Comparison of ENCODE assay signal across 8 cellular contexts in the genomic region with DNA sequence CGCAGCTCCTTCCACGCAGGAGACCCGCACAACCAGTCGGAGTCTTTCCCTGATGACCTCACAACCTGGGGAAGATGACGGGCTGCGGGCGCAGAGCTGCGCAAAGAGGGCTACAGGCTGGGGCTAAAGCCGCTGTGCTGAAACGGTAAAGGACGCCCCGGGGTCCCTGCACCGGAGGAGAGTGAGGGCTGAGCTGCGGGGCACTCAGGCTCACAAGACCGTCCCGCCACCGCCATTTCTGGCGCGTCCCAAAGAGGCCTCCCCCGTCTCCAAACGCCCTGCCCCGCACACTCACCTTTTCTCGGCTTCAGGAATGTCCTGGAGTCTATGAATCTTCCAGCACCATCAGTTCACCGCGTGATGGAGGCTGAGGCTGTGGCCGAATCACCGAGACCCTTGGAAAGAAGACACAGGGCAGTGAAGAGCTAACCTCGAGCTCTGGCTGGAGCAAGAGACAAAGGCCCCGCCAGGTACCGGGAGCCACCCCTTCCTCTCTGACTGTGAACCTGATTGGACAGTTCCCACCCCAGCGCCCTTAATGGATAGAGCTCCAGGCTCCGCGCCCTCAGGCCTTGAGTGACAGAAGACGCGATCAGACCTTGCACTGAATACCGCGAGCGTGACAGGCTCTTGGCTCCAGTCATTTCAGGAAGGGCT. TPM values are rescaled to one million over a fixed set of nuclear protein-coding genes. Genes with fewer than 3 reads are reported as not detected.
DNase-seq lines count a peak whose midpoint lies in the region; TF ChIP-seq lines count a peak whose summit lies in the region.

No MANE protein-coding gene starts in this region.

- no peaks in the 10 kb centered on the region for H3K9me3 ChIP-seq in MM.1S (replicated peaks; ENCODE audit: insufficient read depth, low read length)

- peak overlapping the region; percentile 61 for H3K4me3 ChIP-seq in iPS-11a (ENCODE audit: low read depth, low read length)
- no peak overlapping the region for H3K4me3 ChIP-seq in MM.1S (ENCODE audit: low read length)

- H2AFZ ChIP-seq in MM.1S (ENCODE audit: low read length): no peak overlapping the region

- H3K27me3 Mint-ChIP-seq in activated naive CD4-positive, alpha-beta T cell treated with anti-CD3 and anti-CD28 coated beads for 36 hours (ENCODE audit: low read depth): peaks cover 5% of the 10 kb centered on the region

- no peak for TF ChIP-seq CTCF in GM10248 (IDR thresholded peaks at IDR 0.05; ENCODE audit: control extremely low read depth, extremely low read depth, low read depth, missing control alignments)
- no peak for TF ChIP-seq CTCF in MM.1S (IDR thresholded peaks at IDR 0.05; ENCODE audit: low read length)

- no peak overlapping the region for H3K4me2 ChIP-seq in MM.1S (ENCODE audit: low read depth, low read length)

- H3K9ac ChIP-seq in MM.1S (ENCODE audit: low read length): no peak overlapping the region

- H3K4me1 ChIP-seq in MM.1S (ENCODE audit: low read length): no peaks in the 10 kb centered on the region

- H3K27me3 ChIP-seq in MM.1S (replicated peaks; ENCODE audit: insufficient read depth, low read length): no peaks in the 10 kb centered on the region

- peaks cover 5% of the 10 kb centered on the region for H3K4me1 Mint-ChIP-seq in activated naive CD4-positive, alpha-beta T cell treated with anti-CD3 and anti-CD28 coated beads for 36 hours (ENCODE audit: low read depth)

- H4K20me1 ChIP-seq in MM.1S (ENCODE audit: insufficient read depth, low read length): no peaks in the 10 kb centered on the region

- H3K79me2 ChIP-seq in MM.1S (ENCODE audit: low read length): no peaks in the 10 kb centered on the region

- no peaks in the 10 kb centered on the region for H3F3A ChIP-seq in MM.1S (ENCODE audit: insufficient read depth, low read length)

- H3K36me3 ChIP-seq in MM.1S (replicated peaks; ENCODE audit: insufficient read depth, low read length): no peaks in the 10 kb centered on the region

- POLR2A ChIA-PET in GM10248 (lab: Yijun Ruan, JAX): no interaction called here

- H3K36me3 Mint-ChIP-seq in activated naive CD4-positive, alpha-beta T cell treated with anti-CD3 and anti-CD28 coated beads for 36 hours (ENCODE audit: low read depth): peaks cover 17% of the 10 kb centered on the region

- peak; percentile 74 for DNase-seq in GM10248 (ENCODE audit: extremely low spot score)
- DNase-seq in NCI-H1105 treated with DMSO at 0.1 percent for 48 hours (lab: John Stamatoyannopoulos, UW): peak; percentile 64
- peak; percentile 81 for DNase-seq in activated naive CD4-positive, alpha-beta T cell treated with anti-CD3 and anti-CD28 coated beads for 36 hours
- peak; percentile 71 for DNase-seq in stimulated activated CD4-positive, alpha-beta T cell treated with anti-CD3 and anti-CD28 coated beads, Interleukin-1b, Interleukin-23, amount 100 ng/mL, for 48 hours
- no peak for DNase-seq in UCSD-AML1 (lab: John Stamatoyannopoulos, UW; ENCODE audit: unreplicated experiment)
- DNase-seq in MM.1S: no peak
- no peak for DNase-seq in NCI-H1436 (lab: John Stamatoyannopoulos, UW)

- no peak overlapping the region for H3K27ac ChIP-seq in MM.1S (ENCODE audit: low read length)

- H3K27ac Mint-ChIP-seq in activated naive CD4-positive, alpha-beta T cell treated with anti-CD3 and anti-CD28 coated beads for 36 hours: no peak overlapping the region

- peak overlapping the region; percentile 87 for H3K4me3 Mint-ChIP-seq in activated naive CD4-positive, alpha-beta T cell treated with anti-CD3 and anti-CD28 coated beads for 36 hours

- intact Hi-C loops in activated naive CD4-positive, alpha-beta T cell treated with anti-CD3 and anti-CD28 coated beads for 36 hours (cut with micrococcal nuclease): loop anchor here (1.0 kb wide), 1 partner anchor 11 kb away; no protein-coding TSS in a partner anchor

- CTCF ChIA-PET in GM10248 (lab: Yijun Ruan, JAX): no interaction called here
- CTCF ChIA-PET in activated naive CD4-positive, alpha-beta T cell treated with anti-CD3 and anti-CD28 coated beads for 36 hours (lab: Charles Lee): interaction anchor here (0.6 to 0.8 kb wide), 2 partner anchors 17 to 42 kb away, joined by 3 read pairs; a partner anchor contains a TSS

- H3K9me3 Mint-ChIP-seq in activated naive CD4-positive, alpha-beta T cell treated with anti-CD3 and anti-CD28 coated beads for 36 hours: peaks cover 12% of the 10 kb centered on the region

- no peaks in the 10 kb centered on the region for H3K9me2 ChIP-seq in MM.1S (replicated peaks; ENCODE audit: insufficient read depth, low read length)

RNA-seq across cellular contexts. Expression of a gene that starts 41.8 kb away (rescaled TPM):
- 10 to 100 TPM; 10.2 TPM for total RNA-seq in activated naive CD4-positive, alpha-beta T cell treated with anti-CD3 and anti-CD28 coated beads for 36 hours

Comparison
In these comparisons a context has a peak if more than half of its experiments do, and no peak if none do; other contexts are left out.
1. DNase-seq: peak in GM10248 (single experiment), NCI-H1105 treated with DMSO at 0.1 percent for 48 hours (single experiment), activated naive CD4-positive, alpha-beta T cell treated with anti-CD3 and anti-CD28 coated beads for 36 hours (single experiment) and stimulated activated CD4-positive, alpha-beta T cell treated with anti-CD3 and anti-CD28 coated beads, Interleukin-1b, Interleukin-23, amount 100 ng/mL, for 48 hours (single experiment); none in UCSD-AML1 (single experiment), MM.1S (single experiment) and NCI-H1436 (single experiment).